10 cellular contexts compared by ENCODE assay signal in the genomic region with DNA sequence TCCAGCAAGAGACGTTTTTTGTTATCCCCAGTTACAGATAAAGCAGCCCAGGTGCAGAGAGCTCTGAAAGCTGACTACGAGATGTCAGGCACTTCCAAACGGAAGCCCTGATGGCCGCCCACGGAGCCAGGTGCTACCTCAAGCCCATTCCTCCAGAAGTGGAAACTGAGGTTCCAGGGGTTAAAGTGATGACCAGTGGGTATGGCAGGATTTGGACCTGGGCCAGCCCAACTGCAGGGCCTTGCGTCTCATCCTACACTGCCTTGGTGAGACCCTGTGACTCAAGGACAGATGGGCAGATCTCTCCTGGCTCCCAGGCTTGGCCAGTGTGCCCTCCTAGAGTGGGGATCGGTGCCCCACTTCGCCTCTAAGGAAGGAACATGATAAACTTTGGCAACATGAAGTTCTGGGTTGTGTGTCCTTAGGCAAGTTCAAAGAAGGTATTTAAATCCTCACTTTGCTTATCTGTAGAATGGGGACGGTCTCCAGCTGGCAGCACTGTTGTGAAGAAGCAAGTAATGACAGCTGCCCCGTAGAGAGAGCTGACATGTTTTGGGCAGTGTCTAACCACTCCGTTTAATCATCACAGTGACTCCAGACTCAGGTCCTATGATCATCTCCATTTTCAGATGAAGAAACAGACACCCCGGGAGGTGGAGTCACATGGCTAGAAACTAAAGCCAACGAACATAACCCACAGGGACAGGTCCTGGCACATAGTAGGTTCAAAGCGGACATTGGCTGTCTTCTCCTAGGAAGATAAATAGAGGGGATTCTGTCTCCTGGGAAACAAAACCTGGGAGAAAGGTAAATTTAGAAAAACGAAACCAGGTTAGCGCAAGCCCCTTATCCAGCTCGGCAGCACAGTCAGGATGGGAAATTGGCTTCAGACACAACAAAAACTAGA. TPM values are rescaled to one million over a fixed set of nuclear protein-coding genes. Genes with fewer than 3 reads are reported as not detected.
DNase-seq lines count a peak whose midpoint lies in the region; ATAC-seq lines count a peak whose summit lies in the region.
"Had no signal": no experiment of that assay in that cellular context is flagged by ENCODE, and none has a peak within 500 bp of the region (broad histone marks: within the 10 kb centered on the region; RNA-seq: fewer than 3 reads in every experiment).

No MANE protein-coding gene starts in this region.

- H3K36me3 Mint-ChIP-seq in activated naive CD4-positive, alpha-beta T cell treated with anti-CD3 and anti-CD28 coated beads for 36 hours (ENCODE audit: low read depth) = peaks cover 5% of the 10 kb centered on the region
- peaks cover 11% of the 10 kb centered on the region for H3K36me3 Mint-ChIP-seq in activated T-helper 17 cell treated with anti-CD3 and anti-CD28 coated beads, Interleukin-2, amount 50 U/mL, for 72 hours (ENCODE audit: low read depth)
- H3K36me3 Mint-ChIP-seq in immature natural killer cell = peaks cover 0 to 3% (median 0%) of the 10 kb centered on the region in 3 donors
- peaks cover 0 to 7% of the 10 kb centered on the region in 2 donors for H3K36me3 Mint-ChIP-seq in stimulated activated naive B cell treated with anti-CD40 and anti-IgM and Interleukin-4, amounts not matched to agents 10 μg/mL and 1 μg/mL and 100 μg/mL, for 72 hours

- peaks cover 5% of the 10 kb centered on the region for H3K27me3 Mint-ChIP-seq in activated naive CD4-positive, alpha-beta T cell treated with anti-CD3 and anti-CD28 coated beads for 36 hours (ENCODE audit: low read depth)
- peaks cover 5% of the 10 kb centered on the region for H3K27me3 Mint-ChIP-seq in activated T-helper 17 cell treated with anti-CD3 and anti-CD28 coated beads, Interleukin-2, amount 50 U/mL, for 72 hours
- peaks cover 0 to 28% (median 3%) of the 10 kb centered on the region in 3 donors for H3K27me3 Mint-ChIP-seq in immature natural killer cell (ENCODE audit: low read depth in 3 of 3)
- peaks cover 28 to 41% of the 10 kb centered on the region in 2 donors for H3K27me3 Mint-ChIP-seq in stimulated activated naive B cell treated with anti-CD40 and anti-IgM and Interleukin-4, amounts not matched to agents 10 μg/mL and 1 μg/mL and 100 μg/mL, for 72 hours

- H3K4me3 Mint-ChIP-seq in activated naive CD4-positive, alpha-beta T cell treated with anti-CD3 and anti-CD28 coated beads for 36 hours = peak overlapping the region; percentile 20
- peak overlapping the region; percentile 65 for H3K4me3 Mint-ChIP-seq in activated T-helper 17 cell treated with anti-CD3 and anti-CD28 coated beads, Interleukin-2, amount 50 U/mL, for 72 hours
- H3K4me3 Mint-ChIP-seq in immature natural killer cell = peak overlapping the region; percentile 24 to 60 (median 52)
- peak overlapping the region; percentile 61 to 65 for H3K4me3 Mint-ChIP-seq in stimulated activated naive B cell treated with anti-CD40 and anti-IgM and Interleukin-4, amounts not matched to agents 10 μg/mL and 1 μg/mL and 100 μg/mL, for 72 hours

- peaks cover 21% of the 10 kb centered on the region for H3K4me1 Mint-ChIP-seq in activated naive CD4-positive, alpha-beta T cell treated with anti-CD3 and anti-CD28 coated beads for 36 hours (ENCODE audit: low read depth)
- peaks cover 7% of the 10 kb centered on the region for H3K4me1 Mint-ChIP-seq in activated T-helper 17 cell treated with anti-CD3 and anti-CD28 coated beads, Interleukin-2, amount 50 U/mL, for 72 hours
- H3K4me1 Mint-ChIP-seq in immature natural killer cell = peaks cover 11% of the 10 kb centered on the region in 2 donors
- peaks cover 13 to 22% of the 10 kb centered on the region in 2 donors for H3K4me1 Mint-ChIP-seq in stimulated activated naive B cell treated with anti-CD40 and anti-IgM and Interleukin-4, amounts not matched to agents 10 μg/mL and 1 μg/mL and 100 μg/mL, for 72 hours

- peak; percentile 45 for ATAC-seq in activated T-helper 17 cell treated with anti-CD3 and anti-CD28 coated beads, Interleukin-2, amount 50 U/mL, for 72 hours (replicated peaks)
- ATAC-seq in stimulated activated naive B cell treated with anti-CD40 and anti-IgM and Interleukin-4, amounts not matched to agents 10 μg/mL and 1 μg/mL and 100 μg/mL, for 72 hours (replicated peaks) = peak in 1 of 2 donors; percentile 20

- CTCF ChIA-PET in activated naive CD4-positive, alpha-beta T cell treated with anti-CD3 and anti-CD28 coated beads for 36 hours (lab: Charles Lee) = interaction anchor here (1.5 kb wide), 1 partner anchor 36 kb away, joined by 3 read pairs; no protein-coding TSS in a partner anchor

- no peak for DNase-seq in activated naive CD4-positive, alpha-beta T cell treated with anti-CD3 and anti-CD28 coated beads for 36 hours
- no peak for DNase-seq in activated naive CD4-positive, alpha-beta T cell (lab: John Stamatoyannopoulos, UW)
- no peak for DNase-seq in immature natural killer cell
- no peak for DNase-seq in stimulated activated naive B cell treated with anti-CD40 and anti-IgM and Interleukin-4, amounts not matched to agents 10 μg/mL and 1 μg/mL and 100 μg/mL, for 72 hours
- no peak for DNase-seq in effector CD4-positive, alpha-beta T cell
- DNase-seq in NCI-H146 treated with DMSO at 0.1 percent for 48 hours (lab: John Stamatoyannopoulos, UW; ENCODE audit: unreplicated experiment) = no peak
- DNase-seq in occipital lobe (lab: John Stamatoyannopoulos, UW) = no peak
- DNase-seq: activated CD4-positive, alpha-beta T cell treated with anti-CD3 and anti-CD28 coated beads, Interleukin-2, amount 50 U/mL, for 4 hours; NCI-H1105 treated with DMSO at 0.1 percent for 48 hours had no signal

- H3K27ac Mint-ChIP-seq in activated naive CD4-positive, alpha-beta T cell treated with anti-CD3 and anti-CD28 coated beads for 36 hours = no peak overlapping the region
- peak overlapping the region; percentile 83 for H3K27ac Mint-ChIP-seq in activated T-helper 17 cell treated with anti-CD3 and anti-CD28 coated beads, Interleukin-2, amount 50 U/mL, for 72 hours
- H3K27ac Mint-ChIP-seq in immature natural killer cell = peak overlapping the region in 1 of 6 donors; percentile 17
- H3K27ac Mint-ChIP-seq in stimulated activated naive B cell treated with anti-CD40 and anti-IgM and Interleukin-4, amounts not matched to agents 10 μg/mL and 1 μg/mL and 100 μg/mL, for 72 hours = peak overlapping the region; percentile 51

- intact Hi-C loops in activated naive CD4-positive, alpha-beta T cell treated with anti-CD3 and anti-CD28 coated beads for 36 hours (cut with micrococcal nuclease) = no loop called here

- H3K9me3 Mint-ChIP-seq in activated naive CD4-positive, alpha-beta T cell treated with anti-CD3 and anti-CD28 coated beads for 36 hours = no peaks in the 10 kb centered on the region
- H3K9me3 Mint-ChIP-seq in activated T-helper 17 cell treated with anti-CD3 and anti-CD28 coated beads, Interleukin-2, amount 50 U/mL, for 72 hours = no peaks in the 10 kb centered on the region
- H3K9me3 Mint-ChIP-seq in immature natural killer cell = no peaks in the 10 kb centered on the region
- H3K9me3 Mint-ChIP-seq in stimulated activated naive B cell treated with anti-CD40 and anti-IgM and Interleukin-4, amounts not matched to agents 10 μg/mL and 1 μg/mL and 100 μg/mL, for 72 hours = peaks cover 0 to 1% of the 10 kb centered on the region in 2 donors

RNA-seq across cellular contexts. Expression of gene CDH22, which starts 34.4 kb away (rescaled TPM):
- under 1 TPM in 1 of 2 experiments, not detected in 1; 0.07 TPM for total RNA-seq in activated naive CD4-positive, alpha-beta T cell treated with anti-CD3 and anti-CD28 coated beads for 36 hours
- total RNA-seq in activated T-helper 17 cell treated with anti-CD3 and anti-CD28 coated beads, Interleukin-2, amount 50 U/mL, for 72 hours = not detected
- polyA plus RNA-seq in immature natural killer cell = not detected
- total RNA-seq in occipital lobe = 0.31 TPM
